ENCODE assay signal across 2 cellular contexts in genomic region chr17:59870482-59870881, GRCh38.
A peak's percentile ranks its signal among the peaks of the same experiment; 100 is the strongest.
TF ChIP-seq lines count a peak whose summit lies in the region.

No MANE protein-coding gene starts in this region.

TF ChIP-seq in HEK293, 187 proteins besides CTCF, POLR2A, EP300 and RAD21 (continued from another document):
- TF ChIP-seq, protein P1, sequence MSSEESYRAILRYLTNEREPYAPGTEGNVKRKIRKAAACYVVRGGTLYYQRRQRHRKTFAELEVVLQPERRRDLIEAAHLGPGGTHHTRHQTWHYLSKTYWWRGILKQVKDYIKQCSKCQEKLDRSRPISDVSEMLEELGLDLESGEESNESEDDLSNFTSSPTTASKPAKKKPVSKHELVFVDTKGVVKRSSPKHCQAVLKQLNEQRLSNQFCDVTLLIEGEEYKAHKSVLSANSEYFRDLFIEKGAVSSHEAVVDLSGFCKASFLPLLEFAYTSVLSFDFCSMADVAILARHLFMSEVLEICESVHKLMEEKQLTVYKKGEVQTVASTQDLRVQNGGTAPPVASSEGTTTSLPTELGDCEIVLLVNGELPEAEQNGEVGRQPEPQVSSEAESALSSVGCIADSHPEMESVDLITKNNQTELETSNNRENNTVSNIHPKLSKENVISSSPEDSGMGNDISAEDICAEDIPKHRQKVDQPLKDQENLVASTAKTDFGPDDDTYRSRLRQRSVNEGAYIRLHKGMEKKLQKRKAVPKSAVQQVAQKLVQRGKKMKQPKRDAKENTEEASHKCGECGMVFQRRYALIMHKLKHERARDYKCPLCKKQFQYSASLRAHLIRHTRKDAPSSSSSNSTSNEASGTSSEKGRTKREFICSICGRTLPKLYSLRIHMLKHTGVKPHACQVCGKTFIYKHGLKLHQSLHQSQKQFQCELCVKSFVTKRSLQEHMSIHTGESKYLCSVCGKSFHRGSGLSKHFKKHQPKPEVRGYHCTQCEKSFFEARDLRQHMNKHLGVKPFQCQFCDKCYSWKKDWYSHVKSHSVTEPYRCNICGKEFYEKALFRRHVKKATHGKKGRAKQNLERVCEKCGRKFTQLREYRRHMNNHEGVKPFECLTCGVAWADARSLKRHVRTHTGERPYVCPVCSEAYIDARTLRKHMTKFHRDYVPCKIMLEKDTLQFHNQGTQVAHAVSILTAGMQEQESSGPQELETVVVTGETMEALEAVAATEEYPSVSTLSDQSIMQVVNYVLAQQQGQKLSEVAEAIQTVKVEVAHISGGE (tag by site-specific recombination; conservative IDR thresholded peaks at IDR 0.05; ENCODE audit: low read depth): peak; percentile 34
- no peak for TF ChIP-seq ZNF629 (tag by site-specific recombination; IDR thresholded peaks at IDR 0.05)
- no peak for TF ChIP-seq ZNF37A (tag by site-specific recombination; IDR thresholded peaks at IDR 0.05)

TF ChIP-seq in WTC11, 78 proteins besides CTCF, POLR2A, EP300 and RAD21 (continued from another document):
- TF ChIP-seq, protein P2, sequence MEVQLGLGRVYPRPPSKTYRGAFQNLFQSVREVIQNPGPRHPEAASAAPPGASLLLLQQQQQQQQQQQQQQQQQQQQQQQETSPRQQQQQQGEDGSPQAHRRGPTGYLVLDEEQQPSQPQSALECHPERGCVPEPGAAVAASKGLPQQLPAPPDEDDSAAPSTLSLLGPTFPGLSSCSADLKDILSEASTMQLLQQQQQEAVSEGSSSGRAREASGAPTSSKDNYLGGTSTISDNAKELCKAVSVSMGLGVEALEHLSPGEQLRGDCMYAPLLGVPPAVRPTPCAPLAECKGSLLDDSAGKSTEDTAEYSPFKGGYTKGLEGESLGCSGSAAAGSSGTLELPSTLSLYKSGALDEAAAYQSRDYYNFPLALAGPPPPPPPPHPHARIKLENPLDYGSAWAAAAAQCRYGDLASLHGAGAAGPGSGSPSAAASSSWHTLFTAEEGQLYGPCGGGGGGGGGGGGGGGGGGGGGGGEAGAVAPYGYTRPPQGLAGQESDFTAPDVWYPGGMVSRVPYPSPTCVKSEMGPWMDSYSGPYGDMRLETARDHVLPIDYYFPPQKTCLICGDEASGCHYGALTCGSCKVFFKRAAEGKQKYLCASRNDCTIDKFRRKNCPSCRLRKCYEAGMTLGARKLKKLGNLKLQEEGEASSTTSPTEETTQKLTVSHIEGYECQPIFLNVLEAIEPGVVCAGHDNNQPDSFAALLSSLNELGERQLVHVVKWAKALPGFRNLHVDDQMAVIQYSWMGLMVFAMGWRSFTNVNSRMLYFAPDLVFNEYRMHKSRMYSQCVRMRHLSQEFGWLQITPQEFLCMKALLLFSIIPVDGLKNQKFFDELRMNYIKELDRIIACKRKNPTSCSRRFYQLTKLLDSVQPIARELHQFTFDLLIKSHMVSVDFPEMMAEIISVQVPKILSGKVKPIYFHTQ (CRISPR knock-in tag; IDR thresholded peaks at IDR 0.05): no peak
- TF ChIP-seq FOXP1 (CRISPR knock-in tag; IDR thresholded peaks at IDR 0.05; ENCODE audit: borderline replicate concordance) (no peak), ZNF396 (CRISPR knock-in tag; IDR thresholded peaks at IDR 0.05; ENCODE audit: borderline replicate concordance) (no peak), ERG (CRISPR knock-in tag; IDR thresholded peaks at IDR 0.05) (no peak), TCF7 (CRISPR knock-in tag; IDR thresholded peaks at IDR 0.05; ENCODE audit: low read depth) (no peak), NFE2L1 (CRISPR knock-in tag; IDR thresholded peaks at IDR 0.05) (no peak), SP1 (CRISPR knock-in tag; conservative IDR thresholded peaks at IDR 0.05) (no peak), NR2C2 (CRISPR knock-in tag; IDR thresholded peaks at IDR 0.05) (no peak), RELA (CRISPR knock-in tag; IDR thresholded peaks at IDR 0.05; ENCODE audit: borderline replicate concordance) (no peak), RORB (CRISPR knock-in tag; IDR thresholded peaks at IDR 0.05) (no peak), IRF2 (CRISPR knock-in tag; IDR thresholded peaks at IDR 0.05; ENCODE audit: borderline replicate concordance, low read depth) (no peak), PREB (CRISPR knock-in tag; IDR thresholded peaks at IDR 0.05; ENCODE audit: borderline replicate concordance) (no peak)
- TF ChIP-seq, protein P3, sequence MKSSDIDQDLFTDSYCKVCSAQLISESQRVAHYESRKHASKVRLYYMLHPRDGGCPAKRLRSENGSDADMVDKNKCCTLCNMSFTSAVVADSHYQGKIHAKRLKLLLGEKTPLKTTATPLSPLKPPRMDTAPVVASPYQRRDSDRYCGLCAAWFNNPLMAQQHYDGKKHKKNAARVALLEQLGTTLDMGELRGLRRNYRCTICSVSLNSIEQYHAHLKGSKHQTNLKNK (CRISPR knock-in tag; IDR thresholded peaks at IDR 0.05): no peak
- TF ChIP-seq, protein P4, sequence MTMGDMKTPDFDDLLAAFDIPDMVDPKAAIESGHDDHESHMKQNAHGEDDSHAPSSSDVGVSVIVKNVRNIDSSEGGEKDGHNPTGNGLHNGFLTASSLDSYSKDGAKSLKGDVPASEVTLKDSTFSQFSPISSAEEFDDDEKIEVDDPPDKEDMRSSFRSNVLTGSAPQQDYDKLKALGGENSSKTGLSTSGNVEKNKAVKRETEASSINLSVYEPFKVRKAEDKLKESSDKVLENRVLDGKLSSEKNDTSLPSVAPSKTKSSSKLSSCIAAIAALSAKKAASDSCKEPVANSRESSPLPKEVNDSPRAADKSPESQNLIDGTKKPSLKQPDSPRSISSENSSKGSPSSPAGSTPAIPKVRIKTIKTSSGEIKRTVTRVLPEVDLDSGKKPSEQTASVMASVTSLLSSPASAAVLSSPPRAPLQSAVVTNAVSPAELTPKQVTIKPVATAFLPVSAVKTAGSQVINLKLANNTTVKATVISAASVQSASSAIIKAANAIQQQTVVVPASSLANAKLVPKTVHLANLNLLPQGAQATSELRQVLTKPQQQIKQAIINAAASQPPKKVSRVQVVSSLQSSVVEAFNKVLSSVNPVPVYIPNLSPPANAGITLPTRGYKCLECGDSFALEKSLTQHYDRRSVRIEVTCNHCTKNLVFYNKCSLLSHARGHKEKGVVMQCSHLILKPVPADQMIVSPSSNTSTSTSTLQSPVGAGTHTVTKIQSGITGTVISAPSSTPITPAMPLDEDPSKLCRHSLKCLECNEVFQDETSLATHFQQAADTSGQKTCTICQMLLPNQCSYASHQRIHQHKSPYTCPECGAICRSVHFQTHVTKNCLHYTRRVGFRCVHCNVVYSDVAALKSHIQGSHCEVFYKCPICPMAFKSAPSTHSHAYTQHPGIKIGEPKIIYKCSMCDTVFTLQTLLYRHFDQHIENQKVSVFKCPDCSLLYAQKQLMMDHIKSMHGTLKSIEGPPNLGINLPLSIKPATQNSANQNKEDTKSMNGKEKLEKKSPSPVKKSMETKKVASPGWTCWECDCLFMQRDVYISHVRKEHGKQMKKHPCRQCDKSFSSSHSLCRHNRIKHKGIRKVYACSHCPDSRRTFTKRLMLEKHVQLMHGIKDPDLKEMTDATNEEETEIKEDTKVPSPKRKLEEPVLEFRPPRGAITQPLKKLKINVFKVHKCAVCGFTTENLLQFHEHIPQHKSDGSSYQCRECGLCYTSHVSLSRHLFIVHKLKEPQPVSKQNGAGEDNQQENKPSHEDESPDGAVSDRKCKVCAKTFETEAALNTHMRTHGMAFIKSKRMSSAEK (CRISPR knock-in tag; IDR thresholded peaks at IDR 0.05; ENCODE audit: borderline replicate concordance): no peak
